ENCODE assay signal across 8 cellular contexts in the genomic region with DNA sequence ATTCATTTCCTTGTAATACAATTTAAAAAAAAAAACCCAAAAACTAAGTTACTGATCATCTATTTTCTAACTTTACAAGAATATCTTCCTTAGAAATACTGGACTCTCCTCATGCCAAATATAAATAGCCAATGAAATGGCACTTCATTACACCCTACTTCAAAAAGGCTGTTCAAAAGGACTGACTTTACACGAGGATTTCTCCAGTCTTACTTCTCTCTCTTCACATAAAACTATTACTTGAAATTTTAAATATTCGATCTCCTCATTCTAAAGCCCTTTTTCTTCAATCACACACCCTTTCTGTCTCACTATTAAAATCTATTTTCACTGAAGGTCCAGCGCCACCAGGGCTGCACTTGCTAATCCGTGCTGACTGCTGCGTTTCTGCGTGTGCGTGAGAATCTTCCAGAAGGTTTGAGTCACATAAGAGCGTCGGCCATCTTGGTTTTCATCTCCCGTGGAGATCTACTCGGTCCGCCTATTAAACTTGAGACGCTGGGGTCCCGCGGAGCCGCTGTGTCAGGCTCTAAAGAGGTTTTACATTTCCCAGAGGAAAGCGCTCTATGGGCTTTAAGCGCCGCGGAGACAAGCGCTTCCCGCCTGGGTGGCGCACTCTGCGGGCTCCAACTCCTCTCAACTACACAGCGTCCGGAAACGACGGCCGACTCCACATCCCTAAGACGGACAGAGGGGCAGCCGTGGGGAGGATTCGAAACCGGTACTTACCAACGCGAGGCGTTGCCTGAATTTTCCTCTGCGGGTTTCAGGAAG. TPM values are rescaled to one million over a fixed set of nuclear protein-coding genes. Genes with fewer than 3 reads are reported as not detected.
A peak's percentile ranks its signal among the peaks of the same experiment; 100 is the strongest.
DNase-seq lines count a peak whose midpoint lies in the region; ATAC-seq and TF ChIP-seq lines count a peak whose summit lies in the region.

No MANE protein-coding gene starts in this region.

- DNase-seq in AG04450 (ENCODE audit: low read depth, low spot score) (peak; percentile 57), NCI-H774 (lab: John Stamatoyannopoulos, UW) (peak; percentile 42), memory B cell (ENCODE audit: low spot score in 2 of 2) (peak; percentile 63 to 73)
- DNase-seq in activated CD8-positive, alpha-beta memory T cell treated with anti-CD3 and anti-CD28 coated beads for 4 hours (ENCODE audit: low read depth in 2 of 2), result peak; percentile 32 to 34
- peak; percentile 21 to 46 (median 31) for DNase-seq in effector memory CD4-positive, alpha-beta T cell
- DNase-seq in stimulated activated CD8-positive, alpha-beta memory T cell treated with anti-CD3 and anti-CD28 coated beads, Interleukin-12 subunit alpha, Interleukin-12 subunit beta, amount 100 ng/mL, for 1 hour (ENCODE audit: low read depth), result peak; percentile 44

- H3K4me3 ChIP-seq in AG04450 (ENCODE audit: low read depth, low read length), result peak overlapping the region; percentile 91
- H3K4me3 ChIP-seq in effector memory CD4-positive, alpha-beta T cell (ENCODE audit: insufficient read depth, low read depth, low read length, poor library complexity, severe bottlenecking), result peak overlapping the region; percentile 87

- H3K4me3 Mint-ChIP-seq in memory B cell, result peak overlapping the region; percentile 86

- H3K4me1 Mint-ChIP-seq in memory B cell, result peaks cover 19% of the 10 kb centered on the region

- CTCF ChIA-PET in AG04450 (lab: Charles Lee), result no interaction called here

- H3K27me3 ChIP-seq in AG04450 (ENCODE audit: control insufficient read depth, insufficient read depth, low read length), result no peaks in the 10 kb centered on the region
- H3K27me3 ChIP-seq in effector memory CD4-positive, alpha-beta T cell (replicated peaks; ENCODE audit: control insufficient read depth, insufficient read depth, low read length, poor library complexity, severe bottlenecking), result no peaks in the 10 kb centered on the region

- peaks cover 10% of the 10 kb centered on the region; the same call in 1 of the 2 replicates for H3K9me3 ChIP-seq in AG04450 (ENCODE audit: control insufficient read depth, insufficient read depth, low read length)
- peaks cover 11% of the 10 kb centered on the region for H3K9me3 ChIP-seq in effector memory CD4-positive, alpha-beta T cell (ENCODE audit: control insufficient read depth, low read length)

- no peaks in the 10 kb centered on the region for H3K36me3 ChIP-seq in effector memory CD4-positive, alpha-beta T cell (ENCODE audit: control insufficient read depth, insufficient read depth, low read length)

- H3K27ac ChIP-seq in AG04450 (ENCODE audit: low read depth, low read length), result peak overlapping the region; percentile 99
- H3K27ac ChIP-seq in effector memory CD4-positive, alpha-beta T cell (ENCODE audit: insufficient read depth, low read length, poor library complexity, severe bottlenecking), result peak overlapping the region; percentile 97

- H3K27ac Mint-ChIP-seq in memory B cell, result peak overlapping the region; percentile 97

- TF ChIP-seq CTCF in AG04450 (IDR thresholded peaks at IDR 0.05; ENCODE audit: low read depth, low read length), result peak; percentile 12; the same call in 1 of the 2 replicates

- POLR2A ChIA-PET in AG04450 (lab: Yijun Ruan, JAX), result interaction anchor here (1.3 kb wide), 1 partner anchor 177 kb away, joined by 4 read pairs; the partner anchor contains the start of genes CEPT1 and DRAM2

- ATAC-seq in GM19023 (IDR thresholded peaks at IDR 0.05; ENCODE audit: unreplicated experiment) (peak; percentile 35), HG03442 (IDR thresholded peaks at IDR 0.05; ENCODE audit: unreplicated experiment) (peak; percentile 29), memory B cell (ENCODE audit: low read depth) (peak; percentile 37)

- H3K36me3 Mint-ChIP-seq in memory B cell, result peaks cover 24% of the 10 kb centered on the region

- peaks cover 6% of the 10 kb centered on the region for H3K4me1 ChIP-seq in effector memory CD4-positive, alpha-beta T cell (ENCODE audit: control insufficient read depth, insufficient read depth, low read length, poor library complexity, severe bottlenecking)

- peaks cover 22% of the 10 kb centered on the region for H3K9me3 Mint-ChIP-seq in memory B cell

- H3K27me3 Mint-ChIP-seq in memory B cell, result peaks cover 2% of the 10 kb centered on the region

RNA-seq across cellular contexts. Expression of gene LRIF1, which starts 0.6 kb away (rescaled TPM):
- polyA plus RNA-seq in AG04450 (2011; rRNA removed), result 10.0 and 14.9 TPM in 2 replicates
- 4.5 and 8.5 TPM in 2 replicates for polyA minus RNA-seq in AG04450 (2011; rRNA and poly(A)+ RNA removed)

Comparison
In these comparisons a context has a peak if more than half of its experiments do, and no peak if none do; other contexts are left out.
1. Peak in every context shown above with its lines: DNase-seq, ATAC-seq, H3K4me3 ChIP-seq and H3K27ac ChIP-seq.